In genomic region chr7:143884978-143885559, GRCh38 we compare ENCODE assay signal across 8 cellular contexts. TPM values are rescaled to one million over a fixed set of nuclear protein-coding genes. Genes with fewer than 3 reads are reported as not detected.
A peak's percentile ranks its signal among the peaks of the same experiment; 100 is the strongest.
DNase-seq lines count a peak whose midpoint lies in the region; ATAC-seq and TF ChIP-seq lines count a peak whose summit lies in the region.

No MANE protein-coding gene starts in this region.

- no peaks in the 10 kb centered on the region for H3K27me3 ChIP-seq in tibial nerve

- WGBS in tibial nerve, 2 donors: 7 to 9% methylated on average over 31 to 38 of the region's 38 CpGs

- peaks cover 0 to 38% (median 8%) of the 10 kb centered on the region in 4 donors for H3K4me1 ChIP-seq in tibial nerve

- H3K9me3 ChIP-seq in tibial nerve: peaks cover 0 to 9% (median 3%) of the 10 kb centered on the region in 4 donors

- ATAC-seq in GM18867 (IDR thresholded peaks at IDR 0.05; ENCODE audit: unreplicated experiment) (peak; percentile 49), HG02981 (IDR thresholded peaks at IDR 0.05; ENCODE audit: unreplicated experiment) (peak; percentile 81)

- H3K27ac ChIP-seq in tibial nerve: peak overlapping the region in 2 of 4 donors; percentile 55 to 70

- TF ChIP-seq POLR2A in erythroblast (IDR thresholded peaks at IDR 0.05; ENCODE audit: low read length) (no peak), tibial nerve (IDR thresholded peaks at IDR 0.05) (no peak)

- in situ Hi-C loops in ACHN (cut with HindIII; ENCODE audit: low pct_ligation_motif_present, low pct_unique_long_range_greater_than_20kb, low sequenced_read_pairs): no loop called here

- peak overlapping the region; percentile 33 to 55 (median 40) for H3K4me3 ChIP-seq in tibial nerve

- DNase-seq in ACHN (peak; percentile 84), SK-N-DZ (ENCODE audit: low spot score) (peak; percentile 80), erythroblast (lab: John Stamatoyannopoulos, UW) (peak; percentile 68 to 75), middle frontal gyrus (ENCODE audit: extremely low spot score, low spot score) (peak; percentile 76), tibial nerve (ENCODE audit: low spot score in 2 of 2) (peak in 1 of 2 donors; percentile 41), NOMO-1 treated with DMSO at 0.1 percent for 48 hours (lab: John Stamatoyannopoulos, UW; ENCODE audit: unreplicated experiment) (no peak)

- TF ChIP-seq EP300 in tibial nerve (IDR thresholded peaks at IDR 0.05): no peak

- peaks cover 0 to 13% (median 0%) of the 10 kb centered on the region in 3 donors for H3K36me3 ChIP-seq in tibial nerve

- no peak for TF ChIP-seq CTCF in tibial nerve (IDR thresholded peaks at IDR 0.05)

RNA-seq across cellular contexts. Expression of gene TCAF1, which starts 16.9 kb away (rescaled TPM):
- 51.6 and 73.6 TPM in 2 replicates for polyA plus RNA-seq in SK-N-DZ (2014; cell fraction: cytosol; rRNA removed)
- 18.2 and 23.5 TPM in 2 replicates for polyA plus RNA-seq in SK-N-DZ (2014; cell fraction: nucleus; rRNA removed)
- 10 to 100 TPM; 32.7 to 61.2 (median 44.4) TPM for total RNA-seq in tibial nerve

RNA-seq across cellular contexts. Expression of gene OR2F2, which starts 50.0 kb away (rescaled TPM):
- not detected in 2 replicates for polyA plus RNA-seq in SK-N-DZ (2014; cell fraction: cytosol; rRNA removed)
- polyA plus RNA-seq in SK-N-DZ (2014; cell fraction: nucleus; rRNA removed): not detected in 2 replicates
- not detected for total RNA-seq in tibial nerve
